16 cellular contexts compared by ENCODE assay signal in the genomic region with DNA sequence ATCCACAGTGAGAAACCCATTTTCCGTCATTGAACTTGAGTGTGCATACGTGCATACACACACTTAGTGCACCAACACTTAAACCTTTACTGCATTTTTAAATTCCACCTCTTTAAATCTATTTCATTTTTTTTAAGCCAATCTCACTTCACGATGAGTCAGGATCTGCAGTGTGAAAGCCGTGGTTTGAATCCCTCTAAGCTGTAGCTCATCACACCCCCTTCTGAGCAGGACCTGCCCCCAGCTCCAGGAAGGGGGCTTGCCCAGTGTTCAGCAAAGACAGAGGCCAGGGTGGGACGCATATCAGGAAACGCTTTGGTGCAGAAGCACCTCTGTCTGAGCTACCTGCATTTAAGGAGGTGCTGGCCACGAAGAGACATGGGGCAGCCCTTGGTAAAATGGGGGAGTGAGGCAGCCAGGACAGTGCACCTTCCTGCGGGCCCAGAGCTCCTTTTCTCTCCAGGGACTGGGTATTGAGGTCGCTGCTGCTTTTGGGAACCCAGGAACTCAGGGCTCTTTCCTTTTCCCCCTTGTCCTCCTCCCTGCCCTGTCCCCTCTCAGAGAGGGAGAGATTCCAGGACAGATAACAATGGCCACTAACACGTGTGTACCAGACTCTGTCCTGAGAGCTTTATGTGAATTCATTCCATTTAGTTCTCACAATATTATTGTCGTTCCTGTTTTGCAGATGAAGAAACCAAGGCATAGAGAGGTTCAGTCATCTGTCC. TPM values are rescaled to one million over a fixed set of nuclear protein-coding genes. Genes with fewer than 3 reads are reported as not detected.
DNase-seq lines count a peak whose midpoint lies in the region; ATAC-seq, FAIRE-seq and TF ChIP-seq lines count a peak whose summit lies in the region.
"Had no signal": no experiment of that assay in that cellular context is flagged by ENCODE, and none has a peak within 500 bp of the region (broad histone marks: within the 10 kb centered on the region; RNA-seq: fewer than 3 reads in every experiment).

No MANE protein-coding gene starts in this region.

- intact Hi-C loops in HepG2 (cut with micrococcal nuclease; ENCODE audit: unreplicated experiment) (no loop called here), right lobe of liver (cut with DNase I) (no loop called here), PC-3 (cut with micrococcal nuclease) (no loop called here)

- POLR2A ChIA-PET in HepG2 (lab: Yijun Ruan, JAX): interaction anchor here (1.4 kb wide), 1 partner anchor 22 kb away, joined by 3 read pairs; a partner anchor contains a TSS
- POLR2A ChIA-PET in PC-3 (lab: Charles Lee; ENCODE audit: unreplicated experiment): no interaction called here

- no peak overlapping the region for H3K4me3 Mint-ChIP-seq in endodermal cell
- H3K4me3 Mint-ChIP-seq: B cell; memory B cell; T-helper 1 cell treated with Interleukin-12 subunit alpha and Interleukin-12 subunit beta and Interleukin-4 antibody, amounts not matched to agents 30 μg/mL and 1 μg/mL, for 36 hours had no signal

- H3K4me1 ChIP-seq in HepG2 (ENCODE audit: insufficient read depth, low read length): peaks cover 18% of the 10 kb centered on the region
- H3K4me1 ChIP-seq in right lobe of liver: no peaks in the 10 kb centered on the region
- H3K4me1 ChIP-seq in PC-3 (ENCODE audit: insufficient read depth, low read length): no peaks in the 10 kb centered on the region
- no peaks in the 10 kb centered on the region for H3K4me1 ChIP-seq in endodermal cell (ENCODE audit: control insufficient read depth, insufficient read depth, low read length)
- H3K4me1 ChIP-seq: right atrium auricular region had no signal

- no peak for FAIRE-seq in HepG2 (lab: Jason Lieb, UNC)

- peaks cover 2% of the 10 kb centered on the region for H3K27me3 Mint-ChIP-seq in endodermal cell (ENCODE audit: insufficient read depth)
- H3K27me3 Mint-ChIP-seq: memory B cell had no signal

- in situ Hi-C loops in HepG2 (cut with HindIII; ENCODE audit: extremely low pct_ligation_motif_present, low pct_unique_long_range_greater_than_20kb): no loop called here

- H3F3A ChIP-seq in PC-3 (ENCODE audit: low read length, unreplicated experiment): no peaks in the 10 kb centered on the region

- H3K9me3 Mint-ChIP-seq in endodermal cell: peaks cover 7% of the 10 kb centered on the region
- H3K9me3 Mint-ChIP-seq: memory B cell had no signal

- no peaks in the 10 kb centered on the region for H3K36me3 ChIP-seq in HepG2 (replicated peaks in 1 of 2; ENCODE audit: control insufficient read depth in 1 of 2, insufficient read depth in 2 of 2, low read length in 2 of 2)
- H3K36me3 ChIP-seq in right lobe of liver: peaks cover 0 to 8% (median 3%) of the 10 kb centered on the region in 4 donors
- H3K36me3 ChIP-seq in PC-3 (ENCODE audit: low read depth, low read length): peaks cover 6% of the 10 kb centered on the region
- no peaks in the 10 kb centered on the region for H3K36me3 ChIP-seq in endodermal cell (ENCODE audit: control insufficient read depth, insufficient read depth, low read length)

- H3K4me1 Mint-ChIP-seq in endodermal cell: peaks cover 12% of the 10 kb centered on the region
- H3K4me1 Mint-ChIP-seq: B cell had no signal

- no peaks in the 10 kb centered on the region for H3K9me2 ChIP-seq in PC-3 (replicated peaks; ENCODE audit: low read length)

- ATAC-seq in HepG2 (peak; percentile 56), right lobe of liver (no peak), PC-3 (peak; percentile 20), GM19397 (IDR thresholded peaks at IDR 0.05; ENCODE audit: unreplicated experiment) (no peak)
- ATAC-seq: heart left ventricle had no signal

- TF ChIP-seq CTCF in HepG2 (CRISPR knock-in tag; IDR thresholded peaks at IDR 0.05) (no peak), right lobe of liver (IDR thresholded peaks at IDR 0.05) (no peak), PC-3 (conservative IDR thresholded peaks at IDR 0.05; ENCODE audit: low read depth, low read length) (no peak), endodermal cell (conservative IDR thresholded peaks at IDR 0.05) (no peak)

- no peak for TF ChIP-seq EP300 in HepG2 (IDR thresholded peaks at IDR 0.05; ENCODE audit: low read depth in 2 of 2, low read length in 2 of 2)
- TF ChIP-seq EP300 in HepG2 (CRISPR knock-in tag; IDR thresholded peaks at IDR 0.05; ENCODE audit: borderline replicate concordance): no peak

- H3K4me2 ChIP-seq in HepG2 (ENCODE audit: low read depth, low read length) (peak overlapping the region; percentile 82), PC-3 (ENCODE audit: low read length) (no peak overlapping the region)

- no peak overlapping the region for H3K27ac Mint-ChIP-seq in endodermal cell
- H3K27ac Mint-ChIP-seq: B cell; memory B cell; T-helper 1 cell treated with Interleukin-12 subunit alpha and Interleukin-12 subunit beta and Interleukin-4 antibody, amounts not matched to agents 30 μg/mL and 1 μg/mL, for 36 hours had no signal

- H4K20me1 ChIP-seq in HepG2 (ENCODE audit: insufficient read depth, low read length) (no peaks in the 10 kb centered on the region), PC-3 (ENCODE audit: low read length) (no peaks in the 10 kb centered on the region)

- WGBS in HepG2 (ENCODE audit: low lambda C conversion rate): 15% methylated on average over 10 of the region's 11 CpGs
- 28% methylated on average over 10 of the region's 11 CpGs for WGBS in right lobe of liver (ENCODE audit: insufficient coverage, low coverage, low lambda C conversion rate, missing lambda C conversion rate)
- 63 to 65% methylated on average over 9 to 11 of the region's 11 CpGs for WGBS in endodermal cell (ENCODE audit: insufficient coverage in 1 of 2, insufficient read length in 1 of 2), 2 experiments

- no peak for TF ChIP-seq RAD21 in HepG2 (CRISPR knock-in tag; IDR thresholded peaks at IDR 0.05)

- H3K4me3 ChIP-seq in HepG2 (replicated peaks in 1 of 3; ENCODE audit: insufficient read depth in 1 of 3, low read depth in 2 of 3, low read length in 3 of 3) (peak overlapping the region in 2 of 3 experiments; percentile 10 to 48; a peak in 4 of 6 replicates), right lobe of liver (no peak overlapping the region), PC-3 (ENCODE audit: low read length) (no peak overlapping the region), endodermal cell (ENCODE audit: low read length) (no peak overlapping the region)
- H3K4me3 ChIP-seq: heart left ventricle, right atrium auricular region had no signal

- H3K9me3 ChIP-seq in HepG2 (ENCODE audit: low read length): no peaks in the 10 kb centered on the region
- H3K9me3 ChIP-seq in right lobe of liver: no peaks in the 10 kb centered on the region
- no peaks in the 10 kb centered on the region for H3K9me3 ChIP-seq in PC-3 (ENCODE audit: low read length)
- H3K9me3 ChIP-seq in endodermal cell (ENCODE audit: control insufficient read depth, low read length): no peaks in the 10 kb centered on the region
- H3K9me3 ChIP-seq: heart left ventricle, right atrium auricular region had no signal

- DNase-seq in HepG2 (ENCODE audit: low spot score) (no peak), right lobe of liver (no peak), PC-3 (no peak), endodermal cell (peak; percentile 57), mucosa of gallbladder (ENCODE audit: low spot score) (no peak), NCI-H2029 (lab: John Stamatoyannopoulos, UW) (no peak), epidermal melanocyte (ENCODE audit: insufficient read length, low spot score) (no peak)
- DNase-seq: activated naive CD4-positive, alpha-beta T cell treated with anti-CD3 and anti-CD28 coated beads, Interleukin-2, amount 50 U/mL, for 16 hours; DMS 273 treated with DMSO at 0.1 percent for 48 hours; substantia nigra had no signal

- H2AFZ ChIP-seq in HepG2 (ENCODE audit: low read length) (no peak overlapping the region), PC-3 (ENCODE audit: low read length) (no peak overlapping the region)

- TF ChIP-seq POLR2A in HepG2 (IDR thresholded peaks at IDR 0.05; ENCODE audit: insufficient read depth in 1 of 2, low read depth in 2 of 2, low read length in 2 of 2) (no peak), right lobe of liver (IDR thresholded peaks at IDR 0.05) (no peak)

- no TSS peak for BruUV-seq in HepG2 (replicated peaks; lab: Mats Ljungman, UMichigan)
- BruUV-seq in PC-3 (replicated peaks; lab: Mats Ljungman, UMichigan): no TSS peak

- CTCF ChIA-PET in HepG2 (lab: Yijun Ruan, JAX; ENCODE audit: low intra/inter-chr PET ratio, low total read pairs) (no interaction called here), PC-3 (lab: Charles Lee) (no interaction called here)

- peaks cover 9% of the 10 kb centered on the region for H3K36me3 Mint-ChIP-seq in endodermal cell (ENCODE audit: low read depth)

- H3K79me2 ChIP-seq in HepG2 (ENCODE audit: insufficient read depth, low read length) (no peaks in the 10 kb centered on the region), PC-3 (ENCODE audit: low read length) (no peaks in the 10 kb centered on the region)

- H3K27ac ChIP-seq in HepG2 (ENCODE audit: extremely low read length, insufficient read depth, low read length): no peak overlapping the region
- H3K27ac ChIP-seq in right lobe of liver: no peak overlapping the region
- no peak overlapping the region for H3K27ac ChIP-seq in PC-3 (ENCODE audit: low read length)
- no peak overlapping the region for H3K27ac ChIP-seq in endodermal cell (ENCODE audit: low read depth, low read length)
- H3K27ac ChIP-seq: heart left ventricle, right atrium auricular region had no signal

- H3K9ac ChIP-seq in HepG2 (ENCODE audit: insufficient read depth, low read depth, low read length): peak overlapping the region; percentile 21; the same call in 1 of the 2 replicates
- no peak overlapping the region for H3K9ac ChIP-seq in PC-3 (ENCODE audit: low read length)
- no peak overlapping the region for H3K9ac ChIP-seq in endodermal cell (ENCODE audit: extremely low read depth, low read length, poor library complexity, severe bottlenecking)

- no peaks in the 10 kb centered on the region; a peak in 1 of 5 replicates for H3K27me3 ChIP-seq in HepG2 (ENCODE audit: control insufficient read depth in 1 of 2, insufficient read depth in 2 of 2, low read length in 2 of 2)
- H3K27me3 ChIP-seq in right lobe of liver: no peaks in the 10 kb centered on the region
- H3K27me3 ChIP-seq in PC-3 (ENCODE audit: low read length): no peaks in the 10 kb centered on the region
- H3K27me3 ChIP-seq in endodermal cell (ENCODE audit: control insufficient read depth, insufficient read depth, low read length, poor library complexity, severe bottlenecking): no peaks in the 10 kb centered on the region
- H3K27me3 ChIP-seq: right atrium auricular region had no signal

RNA-seq across cellular contexts. Expression of a gene that starts 21.7 kb away (rescaled TPM):
- total RNA-seq in HepG2 (2016; rRNA removed; fragmentation: Illumina TruSeq; extraction: Trizol) (5.3 and 9.9 TPM in 2 replicates), right lobe of liver (10 to 100 TPM in 4 of 6 experiments, 1 to 10 TPM in 2; 9.5 to 25.1 (median 15.2) TPM), PC-3 (2014; rRNA removed) (17.5 and 26.7 TPM in 2 replicates), endodermal cell (10 to 100 TPM; 21.4 to 29.6 TPM), mucosa of gallbladder (37.3 TPM)
- 1.4 and 1.9 TPM in 2 replicates for total RNA-seq in HepG2 (2016; cell fraction: cytosol; rRNA removed; fragmentation: Illumina TruSeq; extraction: Trizol; ENCODE audit: low read depth)
- total RNA-seq in HepG2 (2016; cell fraction: insoluble cytoplasmic fraction; rRNA removed; fragmentation: Illumina TruSeq; extraction: Trizol): 3.8 and 8.2 TPM in 2 replicates
- total RNA-seq in HepG2 (2016; cell fraction: membrane; rRNA removed; fragmentation: Illumina TruSeq; extraction: Trizol): 1.5 and 1.9 TPM in 2 replicates
- total RNA-seq in HepG2 (2016; cell fraction: nucleus; rRNA removed; fragmentation: Illumina TruSeq; extraction: Trizol): 6.6 and 7.7 TPM in 2 replicates
- 4.3 and 5.6 TPM in 2 replicates for polyA plus RNA-seq in HepG2 (2011; rRNA removed)
- polyA plus RNA-seq in HepG2 (2011; cell fraction: cytosol; rRNA removed): 2.3 and 3.2 TPM in 2 replicates
- polyA plus RNA-seq in HepG2 (2011; cell fraction: nucleus; rRNA removed): 35.5 and 38.7 TPM in 2 replicates
- polyA plus RNA-seq in HepG2 (2012): 10.3 and 12.2 TPM in 2 replicates
- polyA plus RNA-seq in HepG2 (2016; cell fraction: cytosol; fragmentation: Illumina TruSeq; extraction: Trizol; ENCODE audit: low read depth): 0.19 and 0.27 TPM in 2 replicates
- 3.8 and 4.0 TPM in 2 replicates for polyA plus RNA-seq in HepG2 (2016; cell fraction: insoluble cytoplasmic fraction; fragmentation: Illumina TruSeq; extraction: Trizol; ENCODE audit: low read depth)
- polyA plus RNA-seq in HepG2 (2016; cell fraction: membrane; fragmentation: Illumina TruSeq; extraction: Trizol; ENCODE audit: low read depth): 0.60 and 1.1 TPM in 2 replicates
- polyA plus RNA-seq in HepG2 (2016; cell fraction: nucleus; fragmentation: Illumina TruSeq; extraction: Trizol; ENCODE audit: insufficient read depth, low read depth): 31.1 and 32.1 TPM in 2 replicates
- 4.5 and 7.7 TPM in 2 replicates for polyA minus RNA-seq in HepG2 (2011; rRNA and poly(A)+ RNA removed; ENCODE audit: low replicate concordance)
- 3.2 and 3.8 TPM in 2 replicates for polyA minus RNA-seq in HepG2 (2011; cell fraction: cytosol; rRNA and poly(A)+ RNA removed)
- 5.9 and 7.0 TPM in 2 replicates for polyA minus RNA-seq in HepG2 (2011; cell fraction: nucleus; rRNA and poly(A)+ RNA removed)
- polyA plus RNA-seq in endodermal cell (2013, experiment 1 of 2): 33.6 TPM
- polyA plus RNA-seq in endodermal cell (2013, experiment 2 of 2): 24.9 TPM

RNA-seq across cellular contexts. Expression of a gene that starts 43.4 kb away (rescaled TPM):
- total RNA-seq in HepG2 (2016; rRNA removed; fragmentation: Illumina TruSeq; extraction: Trizol) (2.1 and 2.5 TPM in 2 replicates), right lobe of liver (under 1 TPM; 0.20 to 0.98 (median 0.37) TPM), PC-3 (2014; rRNA removed) (1.0 and 1.6 TPM in 2 replicates), endodermal cell (10 to 100 TPM; 14.2 to 17.2 TPM), mucosa of gallbladder (11.2 TPM)
- 0.61 and 1.3 TPM in 2 replicates for total RNA-seq in HepG2 (2016; cell fraction: cytosol; rRNA removed; fragmentation: Illumina TruSeq; extraction: Trizol; ENCODE audit: low read depth)
- 1.9 and 2.0 TPM in 2 replicates for total RNA-seq in HepG2 (2016; cell fraction: insoluble cytoplasmic fraction; rRNA removed; fragmentation: Illumina TruSeq; extraction: Trizol)
- total RNA-seq in HepG2 (2016; cell fraction: membrane; rRNA removed; fragmentation: Illumina TruSeq; extraction: Trizol): 3.2 and 3.3 TPM in 2 replicates
- total RNA-seq in HepG2 (2016; cell fraction: nucleus; rRNA removed; fragmentation: Illumina TruSeq; extraction: Trizol): 1.5 and 1.9 TPM in 2 replicates
- 6.2 and 10.8 TPM in 2 replicates for polyA plus RNA-seq in HepG2 (2011; rRNA removed)
- polyA plus RNA-seq in HepG2 (2011; cell fraction: cytosol; rRNA removed): 7.2 and 8.2 TPM in 2 replicates
- 4.4 and 5.8 TPM in 2 replicates for polyA plus RNA-seq in HepG2 (2011; cell fraction: nucleus; rRNA removed)
- 4.2 and 5.1 TPM in 2 replicates for polyA plus RNA-seq in HepG2 (2012)
- 1.6 and 1.7 TPM in 2 replicates for polyA plus RNA-seq in HepG2 (2016; cell fraction: cytosol; fragmentation: Illumina TruSeq; extraction: Trizol; ENCODE audit: low read depth)
- 3.6 and 4.7 TPM in 2 replicates for polyA plus RNA-seq in HepG2 (2016; cell fraction: insoluble cytoplasmic fraction; fragmentation: Illumina TruSeq; extraction: Trizol; ENCODE audit: low read depth)
- 4.5 and 5.2 TPM in 2 replicates for polyA plus RNA-seq in HepG2 (2016; cell fraction: membrane; fragmentation: Illumina TruSeq; extraction: Trizol; ENCODE audit: low read depth)
- 3.6 and 4.1 TPM in 2 replicates for polyA plus RNA-seq in HepG2 (2016; cell fraction: nucleus; fragmentation: Illumina TruSeq; extraction: Trizol; ENCODE audit: insufficient read depth, low read depth)
- 0.16 and 14.3 TPM in 2 replicates for polyA minus RNA-seq in HepG2 (2011; rRNA and poly(A)+ RNA removed; ENCODE audit: low replicate concordance)
- 6.0 and 8.6 TPM in 2 replicates for polyA minus RNA-seq in HepG2 (2011; cell fraction: cytosol; rRNA and poly(A)+ RNA removed)
- 1.7 and 2.9 TPM in 2 replicates for polyA minus RNA-seq in HepG2 (2011; cell fraction: nucleus; rRNA and poly(A)+ RNA removed)
- 11.1 TPM for polyA plus RNA-seq in endodermal cell (2013, experiment 1 of 2)
- 10.6 TPM for polyA plus RNA-seq in endodermal cell (2013, experiment 2 of 2)

RNA-seq across cellular contexts. Expression of a gene that starts 48.0 kb away (rescaled TPM):
- total RNA-seq in HepG2 (2016; rRNA removed; fragmentation: Illumina TruSeq; extraction: Trizol) (22.8 and 28.1 TPM in 2 replicates), right lobe of liver (10 to 100 TPM in 4 of 6 experiments, 1 to 10 TPM in 2; 5.4 to 11.1 (median 10.5) TPM), PC-3 (2014; rRNA removed) (12.5 and 27.6 TPM in 2 replicates), endodermal cell (10 to 100 TPM; 24.2 to 29.4 TPM), mucosa of gallbladder (28.3 TPM)
- total RNA-seq in HepG2 (2016; cell fraction: cytosol; rRNA removed; fragmentation: Illumina TruSeq; extraction: Trizol; ENCODE audit: low read depth): 1.8 and 2.6 TPM in 2 replicates
- 23.1 and 28.1 TPM in 2 replicates for total RNA-seq in HepG2 (2016; cell fraction: insoluble cytoplasmic fraction; rRNA removed; fragmentation: Illumina TruSeq; extraction: Trizol)
- 6.7 and 10.6 TPM in 2 replicates for total RNA-seq in HepG2 (2016; cell fraction: membrane; rRNA removed; fragmentation: Illumina TruSeq; extraction: Trizol)
- total RNA-seq in HepG2 (2016; cell fraction: nucleus; rRNA removed; fragmentation: Illumina TruSeq; extraction: Trizol): 30.8 and 32.0 TPM in 2 replicates
- 17.5 and 21.4 TPM in 2 replicates for polyA plus RNA-seq in HepG2 (2011; rRNA removed)
- polyA plus RNA-seq in HepG2 (2011; cell fraction: cytosol; rRNA removed): 4.1 and 6.3 TPM in 2 replicates
- 39.3 and 40.0 TPM in 2 replicates for polyA plus RNA-seq in HepG2 (2011; cell fraction: nucleus; rRNA removed)
- polyA plus RNA-seq in HepG2 (2012): 14.5 and 19.0 TPM in 2 replicates
- 1.7 and 2.4 TPM in 2 replicates for polyA plus RNA-seq in HepG2 (2016; cell fraction: cytosol; fragmentation: Illumina TruSeq; extraction: Trizol; ENCODE audit: low read depth)
- polyA plus RNA-seq in HepG2 (2016; cell fraction: insoluble cytoplasmic fraction; fragmentation: Illumina TruSeq; extraction: Trizol; ENCODE audit: low read depth): 15.6 and 17.8 TPM in 2 replicates
- 3.9 and 5.4 TPM in 2 replicates for polyA plus RNA-seq in HepG2 (2016; cell fraction: membrane; fragmentation: Illumina TruSeq; extraction: Trizol; ENCODE audit: low read depth)
- polyA plus RNA-seq in HepG2 (2016; cell fraction: nucleus; fragmentation: Illumina TruSeq; extraction: Trizol; ENCODE audit: insufficient read depth, low read depth): 42.6 and 43.6 TPM in 2 replicates
- polyA minus RNA-seq in HepG2 (2011; rRNA and poly(A)+ RNA removed; ENCODE audit: low replicate concordance): 7.6 and 11.4 TPM in 2 replicates
- polyA minus RNA-seq in HepG2 (2011; cell fraction: cytosol; rRNA and poly(A)+ RNA removed): 15.6 and 16.9 TPM in 2 replicates
- polyA minus RNA-seq in HepG2 (2011; cell fraction: nucleus; rRNA and poly(A)+ RNA removed): 38.9 and 50.5 TPM in 2 replicates
- 20.5 TPM for polyA plus RNA-seq in endodermal cell (2013, experiment 1 of 2)
- 19.9 TPM for polyA plus RNA-seq in endodermal cell (2013, experiment 2 of 2)

Comparison
In these comparisons a context has a peak if more than half of its experiments do, and no peak if none do; other contexts are left out.
1. ATAC-seq: peak in HepG2 (single experiment) and PC-3 (single experiment); none in right lobe of liver (0 of 4) and GM19397 (single experiment).
2. H3K4me3 ChIP-seq: peak in HepG2 (2 of 3); none in right lobe of liver (0 of 3), PC-3 (single experiment) and endodermal cell (single experiment).